In genomic region chr12:16437281-16437816, GRCh38 we compare ENCODE assay signal across 13 cellular contexts.
"Had no signal": no experiment of that assay in that cellular context is flagged by ENCODE, and none has a peak within 500 bp of the region (broad histone marks: within the 10 kb centered on the region; RNA-seq: fewer than 3 reads in every experiment).

No MANE protein-coding gene starts in this region.

- H3K36me3 ChIP-seq: breast epithelium, gastrocnemius medialis, tibial nerve, vagina had no signal

- H3K4me3 ChIP-seq: breast epithelium, coronary artery, gastrocnemius medialis, tibial nerve, vagina had no signal

- H3K4me1 ChIP-seq: breast epithelium, gastrocnemius medialis, tibial nerve, vagina had no signal

- H3K27ac ChIP-seq: coronary artery, gastrocnemius medialis, tibial nerve, vagina had no signal

- H3K27me3 ChIP-seq: breast epithelium, gastrocnemius medialis, tibial nerve, vagina had no signal

- ATAC-seq: activated T-cell treated with anti-CD3 and anti-CD28 coated beads, Interleukin-2, amount 50 U/mL, for 72 hours; gastrocnemius medialis; left colon; stimulated activated naive CD8-positive, alpha-beta T cell treated with anti-CD3 and anti-CD28 coated beads, Interleukin-15, Interleukin-2, amounts not matched to agents 100 U/mL and 50 U/mL, for 24 hours had no signal

- DNase-seq: activated CD4-positive, alpha-beta T cell treated with anti-CD3 and anti-CD28 coated beads for 1 hour; activated CD4-positive, alpha-beta T cell treated with anti-CD3 and anti-CD28 coated beads, Interleukin-2, amount 50 U/mL, for 4 hours; activated effector memory CD4-positive, alpha-beta T cell treated with anti-CD3 and anti-CD28 coated beads, Interleukin-2, amount 50 U/mL, for 16 hours; activated T-cell treated with anti-CD3 and anti-CD28 coated beads, Interleukin-2, amount 50 U/mL, for 72 hours; gastrocnemius medialis; left colon; stimulated activated naive CD8-positive, alpha-beta T cell treated with anti-CD3 and anti-CD28 coated beads, Interleukin-15, Interleukin-2, amounts not matched to agents 100 U/mL and 50 U/mL, for 24 hours; substantia nigra; T1000 had no signal

- H3K9me3 ChIP-seq: breast epithelium, gastrocnemius medialis, tibial nerve, vagina had no signal
